3 cellular contexts compared by ENCODE assay signal in genomic region chr2:47888581-47889280, GRCh38.
TF ChIP-seq lines count a peak whose summit lies in the region.

No MANE protein-coding gene starts in this region.

TF ChIP-seq in GM12891, 5 proteins besides CTCF, POLR2A, EP300 and RAD21 (continued from another document):
- TF ChIP-seq PAX5 (IDR thresholded peaks at IDR 0.05; ENCODE audit: insufficient read depth, low read length, severe bottlenecking) (no peak), TAF1 (IDR thresholded peaks at IDR 0.05; ENCODE audit: low read depth, low read length) (no peak)
TF ChIP-seq in GM12891: peak in this region for 0.

TF ChIP-seq in IMR-90, 13 proteins besides CTCF, POLR2A, EP300 and RAD21:
- TF ChIP-seq ELK1 (IDR thresholded peaks at IDR 0.05; ENCODE audit: borderline replicate concordance, low read depth, low read length) (no peak), RFX5 (IDR thresholded peaks at IDR 0.05; ENCODE audit: low read depth, low read length) (no peak), MXI1 (IDR thresholded peaks at IDR 0.05; ENCODE audit: borderline replicate concordance, low read depth, low read length) (no peak), FOS (IDR thresholded peaks at IDR 0.05; ENCODE audit: low read depth, low read length) (no peak), CHD1 (IDR thresholded peaks at IDR 0.05; ENCODE audit: low read depth, low read length) (no peak), NFE2L2 (IDR thresholded peaks at IDR 0.05; ENCODE audit: low read depth, low read length) (no peak), MAZ (IDR thresholded peaks at IDR 0.05; ENCODE audit: borderline replicate concordance, low read depth, low read length) (no peak)

TF ChIP-seq in GM23338, 12 proteins besides CTCF, POLR2A, EP300 and RAD21 (continued from another document):
- TF ChIP-seq ETS1 (IDR thresholded peaks at IDR 0.05) (no peak), JUNB (IDR thresholded peaks at IDR 0.05; ENCODE audit: unreplicated experiment) (no peak), CREB1 (CRISPR knock-in tag; IDR thresholded peaks at IDR 0.05; ENCODE audit: low read depth) (no peak), NANOG (IDR thresholded peaks at IDR 0.05; ENCODE audit: borderline replicate concordance) (no peak), EZH2 (IDR thresholded peaks at IDR 0.05; ENCODE audit: low read depth, unreplicated experiment) (no peak), REST (IDR thresholded peaks at IDR 0.05; ENCODE audit: unreplicated experiment) (no peak)
TF ChIP-seq in GM23338: peak in this region for 0.
